Comparison of ENCODE assay signal across 26 cellular contexts in genomic region chr11:14882196-14882595, GRCh38.
"Had no signal": no experiment of that assay in that cellular context is flagged by ENCODE, and none has a peak within 500 bp of the region (broad histone marks: within the 10 kb centered on the region; RNA-seq: fewer than 3 reads in every experiment).

No MANE protein-coding gene starts in this region.

- H3K9me3 Mint-ChIP-seq: activated T-cell treated with anti-CD3 and anti-CD28 coated beads, Interleukin-2, amount 50 U/mL, for 4 hours; type B pancreatic cell had no signal

- H3K4me1 ChIP-seq: colonic mucosa, right lobe of liver, uterus had no signal

- H3K27ac ChIP-seq: body of pancreas, colonic mucosa, epithelial cell of prostate, esophagus squamous epithelium, left lung, right lobe of liver, uterus, VCaP had no signal

- H3K27me3 Mint-ChIP-seq: activated naive CD8-positive, alpha-beta T cell; stimulated activated naive CD8-positive, alpha-beta T cell treated with anti-CD3 and anti-CD28 coated beads, Interleukin-15, amount 100 ng/mL, for 72 hours; type B pancreatic cell had no signal

- H3K27ac Mint-ChIP-seq: nephron, type B pancreatic cell had no signal

- H3K27me3 ChIP-seq: body of pancreas, colonic mucosa, esophagus squamous epithelium, left lung, right lobe of liver, uterus had no signal

- H3K36me3 ChIP-seq: colonic mucosa, uterus had no signal

- H3K4me3 Mint-ChIP-seq: activated naive CD8-positive, alpha-beta T cell; activated T-cell treated with anti-CD3 and anti-CD28 coated beads, Interleukin-2, amount 50 U/mL, for 4 hours; nephron; stimulated activated naive CD8-positive, alpha-beta T cell treated with anti-CD3 and anti-CD28 coated beads, Interleukin-15, amount 100 ng/mL, for 72 hours; type B pancreatic cell had no signal

- H3K4me3 ChIP-seq: body of pancreas, colonic mucosa, esophagus squamous epithelium, left lung, lung, mucosa of descending colon, right lobe of liver, uterus had no signal

- ATAC-seq: activated CD4-positive, CD25-positive, alpha-beta regulatory T cell treated with anti-CD3 and anti-CD28 coated beads, Interleukin-2, amount 50 U/mL, for 24 hours; activated T-cell treated with anti-CD3 and anti-CD28 coated beads, Interleukin-2, amount 50 U/mL, for 4 hours; body of pancreas; left lung; mucosa of descending colon; right lobe of liver; stimulated activated naive CD8-positive, alpha-beta T cell treated with anti-CD3 and anti-CD28 coated beads, Interleukin-15, amount 100 ng/mL, for 72 hours had no signal

- DNase-seq: activated CD4-positive, alpha-beta T cell treated with anti-CD3 and anti-CD28 coated beads for 48 hours; activated CD4-positive, alpha-beta T cell treated with anti-CD3 and anti-CD28 coated beads, Interleukin-2, amount 50 U/mL, for 48 hours; activated CD8-positive, alpha-beta memory T cell treated with anti-CD3 and anti-CD28 coated beads, Interleukin-2, amount 50 U/mL, for 48 hours; activated T-cell treated with anti-CD3 and anti-CD28 coated beads, Interleukin-2, amount 50 U/mL, for 4 hours; aorta; body of pancreas; cerebellar nuclear complex; colonic mucosa; effector CD8-positive, alpha-beta T cell; esophagus squamous epithelium; foreskin melanocyte; left lung; mucosa of descending colon; right lobe of liver; stimulated activated CD4-positive, alpha-beta T cell treated with anti-CD3 and anti-CD28 coated beads, Interleukin-2, amount 100 ng/mL, for 48 hours; stimulated activated naive CD8-positive, alpha-beta T cell treated with anti-CD3 and anti-CD28 coated beads, Interleukin-15, amount 100 ng/mL, for 72 hours; substantia nigra; T-helper 9 cell; uterus had no signal

- H3K9me3 ChIP-seq: body of pancreas, colonic mucosa, esophagus squamous epithelium, left lung, mucosa of descending colon, right lobe of liver, uterus had no signal

- H3K4me1 Mint-ChIP-seq: nephron had no signal
